8 cellular contexts compared by ENCODE assay signal in genomic region chr2:99488587-99488998, GRCh38. TPM values are rescaled to one million over a fixed set of nuclear protein-coding genes. Genes with fewer than 3 reads are reported as not detected.
DNase-seq lines count a peak whose midpoint lies in the region; ATAC-seq and TF ChIP-seq lines count a peak whose summit lies in the region.

No MANE protein-coding gene starts in this region.

- no peaks in the 10 kb centered on the region for H3K36me3 Mint-ChIP-seq in progenitor cell of endocrine pancreas (ENCODE audit: insufficient read depth)

- H3K36me3 ChIP-seq in HUES48 (ENCODE audit: control insufficient read depth, insufficient read depth, low read length), result no peaks in the 10 kb centered on the region; the same call in 1 of the 2 replicates

- peaks cover 27% of the 10 kb centered on the region for H3K4me1 ChIP-seq in HUES48 (ENCODE audit: control insufficient read depth, insufficient read depth, low read length)

- peak overlapping the region; percentile 96 for H3K4me3 Mint-ChIP-seq in progenitor cell of endocrine pancreas (ENCODE audit: low read depth)

- peaks cover 11% of the 10 kb centered on the region for H3K4me1 Mint-ChIP-seq in progenitor cell of endocrine pancreas (ENCODE audit: low read depth)

- ATAC-seq in GM18858 (IDR thresholded peaks at IDR 0.05; ENCODE audit: unreplicated experiment), result no peak
- no peak for ATAC-seq in GM18861 (IDR thresholded peaks at IDR 0.05; ENCODE audit: unreplicated experiment)

- no peak overlapping the region for H3K27ac ChIP-seq in HUES48 (ENCODE audit: low read depth, low read length)

- no peaks in the 10 kb centered on the region for H3K27me3 ChIP-seq in HUES48 (ENCODE audit: control insufficient read depth, insufficient read depth, low read length)

- H3K9ac ChIP-seq in HUES48 (ENCODE audit: low read depth, low read length), result peak overlapping the region; percentile 90

- peaks cover 7% of the 10 kb centered on the region for H3K27me3 Mint-ChIP-seq in progenitor cell of endocrine pancreas

- H3K4me3 ChIP-seq in HUES48 (ENCODE audit: low read depth, low read length) (peak overlapping the region; percentile 93), WI38 (ENCODE audit: low read depth, low read length) (peak overlapping the region; percentile 80), foreskin fibroblast (ENCODE audit: low read depth in 1 of 2, low read length in 2 of 2) (peak overlapping the region; percentile 76 to 87)

- H3K9me3 ChIP-seq in HUES48 (ENCODE audit: control insufficient read depth, insufficient read depth, low read length), result no peaks in the 10 kb centered on the region

- peak overlapping the region; percentile 95 for H3K27ac Mint-ChIP-seq in progenitor cell of endocrine pancreas

- no peak for TF ChIP-seq CTCF in WI38 (IDR thresholded peaks at IDR 0.05; ENCODE audit: low read depth, low read length)
- TF ChIP-seq CTCF in foreskin fibroblast (IDR thresholded peaks at IDR 0.05; ENCODE audit: low read depth, low read length), result no peak
- no peak for TF ChIP-seq CTCF in progenitor cell of endocrine pancreas (IDR thresholded peaks at IDR 0.05; ENCODE audit: unreplicated experiment)

- H3K9me3 Mint-ChIP-seq in progenitor cell of endocrine pancreas (ENCODE audit: low read depth), result no peaks in the 10 kb centered on the region

- DNase-seq in DMS153 treated with DMSO at 0.1 percent for 48 hours (lab: John Stamatoyannopoulos, UW; ENCODE audit: unreplicated experiment), result peak; percentile 25
- peak in 1 of 2 donors; percentile 33 for DNase-seq in foreskin fibroblast
- DNase-seq in progenitor cell of endocrine pancreas (ENCODE audit: low spot score, unreplicated experiment), result no peak
- no peak for DNase-seq in activated CD8-positive, alpha-beta memory T cell treated with anti-CD3 and anti-CD28 coated beads for 24 hours

RNA-seq across cellular contexts. Expression of gene REV1, which starts 1.2 kb away (rescaled TPM):
- total RNA-seq in progenitor cell of endocrine pancreas, result 45.6 and 53.7 TPM in 2 replicates
